Comparison of ENCODE assay signal across 13 cellular contexts in genomic region chr5:44252545-44252944, GRCh38.
DNase-seq lines count a peak whose midpoint lies in the region; ATAC-seq, FAIRE-seq and TF ChIP-seq lines count a peak whose summit lies in the region.
"Had no signal": no experiment of that assay in that cellular context is flagged by ENCODE, and none has a peak within 500 bp of the region (broad histone marks: within the 10 kb centered on the region; RNA-seq: fewer than 3 reads in every experiment).

No MANE protein-coding gene starts in this region.

- H3K27ac Mint-ChIP-seq in neural crest cell (ENCODE audit: unreplicated experiment) (peak overlapping the region; percentile 52), T-cell (no peak overlapping the region)
- H3K27ac Mint-ChIP-seq: CD4-positive, CD25-positive, alpha-beta regulatory T cell had no signal

- H3K4me1 Mint-ChIP-seq in neural crest cell (peaks cover 15% of the 10 kb centered on the region), T-cell (no peaks in the 10 kb centered on the region)
- H3K4me1 Mint-ChIP-seq: CD4-positive, CD25-positive, alpha-beta regulatory T cell had no signal

- ATAC-seq in RWPE2 (ENCODE audit: low read depth) (peak; percentile 27; the same call in 1 of the 3 replicates), T-cell (replicated peaks in 1 of 4) (no peak), esophagus mucosa (no peak)

- no peak for DNase-seq in H54 (ENCODE audit: insufficient read length, low spot score)
- no peak for DNase-seq in RWPE2 (ENCODE audit: low spot score)
- peak; percentile 37 for DNase-seq in epithelial cell of esophagus (ENCODE audit: low read depth)
- no peak for DNase-seq in neural crest cell (ENCODE audit: low read depth, low spot score)
- no peak for DNase-seq in T-cell
- no peak for DNase-seq in cortex of kidney (lab: John Stamatoyannopoulos, UW)
- DNase-seq: AML-193; CD4-positive, CD25-positive, alpha-beta regulatory T cell; GF-D8; H9; IMR-90 had no signal

- H3K27me3 ChIP-seq in RWPE2 (ENCODE audit: insufficient read depth, poor library complexity, severe bottlenecking), result peaks cover 17% of the 10 kb centered on the region
- H3K27me3 ChIP-seq: BLaER1 had no signal

- H3K9me3 Mint-ChIP-seq in neural crest cell (peaks cover 5% of the 10 kb centered on the region), T-cell (peaks cover 0 to 14% (median 3%) of the 10 kb centered on the region in 3 donors)
- H3K9me3 Mint-ChIP-seq: H9 had no signal

- no peaks in the 10 kb centered on the region for H3K36me3 ChIP-seq in RWPE2 (ENCODE audit: low read depth)
- H3K36me3 ChIP-seq: BLaER1 had no signal

- TF ChIP-seq POLR2A in H54 (IDR thresholded peaks at IDR 0.05; ENCODE audit: low read depth, low read length), result no peak

- CTCF ChIA-PET in T-cell (lab: Charles Lee), result no interaction called here

- no peaks in the 10 kb centered on the region for H3K4me1 ChIP-seq in RWPE2 (ENCODE audit: insufficient read depth, poor library complexity, severe bottlenecking)

- H3K27ac ChIP-seq in RWPE2 (ENCODE audit: poor library complexity, severe bottlenecking), result no peak overlapping the region
- H3K27ac ChIP-seq: BLaER1 had no signal

- FAIRE-seq in H54 (lab: Jason Lieb, UNC), result peak; percentile 23

- H3K4me3 Mint-ChIP-seq in neural crest cell (no peak overlapping the region), T-cell (no peak overlapping the region)
- H3K4me3 Mint-ChIP-seq: CD4-positive, CD25-positive, alpha-beta regulatory T cell; H9 had no signal

- H3K27me3 Mint-ChIP-seq in neural crest cell (ENCODE audit: low read depth), result no peaks in the 10 kb centered on the region
- H3K27me3 Mint-ChIP-seq in T-cell, result no peaks in the 10 kb centered on the region
- H3K27me3 Mint-ChIP-seq: CD4-positive, CD25-positive, alpha-beta regulatory T cell had no signal

- H3K4me3 ChIP-seq in RWPE2 (ENCODE audit: severe bottlenecking) (no peak overlapping the region), epithelial cell of esophagus (ENCODE audit: low read length) (no peak overlapping the region)
- H3K4me3 ChIP-seq: BLaER1 had no signal

- TF ChIP-seq CTCF in RWPE2 (IDR thresholded peaks at IDR 0.05; ENCODE audit: poor library complexity, severe bottlenecking), result no peak
- no peak for TF ChIP-seq CTCF in epithelial cell of esophagus (IDR thresholded peaks at IDR 0.05; ENCODE audit: insufficient read depth, low read depth, low read length, missing control alignments)
- TF ChIP-seq CTCF in neural crest cell (conservative IDR thresholded peaks at IDR 0.05), result no peak

- POLR2A ChIA-PET in T-cell (lab: Charles Lee), result no interaction called here

- H3K36me3 Mint-ChIP-seq in neural crest cell (ENCODE audit: low read depth) (no peaks in the 10 kb centered on the region), T-cell (no peaks in the 10 kb centered on the region)
- H3K36me3 Mint-ChIP-seq: CD4-positive, CD25-positive, alpha-beta regulatory T cell had no signal

- H3K9me3 ChIP-seq in RWPE2 (ENCODE audit: severe bottlenecking), result no peaks in the 10 kb centered on the region
- H3K9me3 ChIP-seq: BLaER1 had no signal
